ENCODE assay signal across 11 cellular contexts in genomic region chr4:102614801-102615200, GRCh38.
DNase-seq lines count a peak whose midpoint lies in the region; ATAC-seq, FAIRE-seq and TF ChIP-seq lines count a peak whose summit lies in the region.
"Had no signal": no experiment of that assay in that cellular context is flagged by ENCODE, and none has a peak within 500 bp of the region (broad histone marks: within the 10 kb centered on the region; RNA-seq: fewer than 3 reads in every experiment).

No MANE protein-coding gene starts in this region.

- peak; percentile 24 for DNase-seq in stimulated activated CD4-positive, alpha-beta T cell treated with anti-CD3 and anti-CD28 coated beads, Interleukin-15, amount 100 ng/mL, for 24 hours
- no peak for DNase-seq in stimulated activated CD4-positive, alpha-beta T cell treated with anti-CD3 and anti-CD28 coated beads, Interleukin-4, amount 100 ng/mL, for 4 hours
- DNase-seq in activated gamma-delta T cell (lab: John Stamatoyannopoulos, UW) (peak; percentile 15), left lung (no peak), upper lobe of right lung (no peak), uterus (no peak), frontal cortex (ENCODE audit: low spot score in 2 of 2) (no peak)
- DNase-seq: activated CD4-positive, alpha-beta T cell treated with anti-CD3 and anti-CD28 coated beads, Interleukin-2, amount 50 U/mL, for 4 hours; anterior cingulate cortex; NCI-H2227 treated with DMSO at 0.1 percent for 48 hours had no signal

- H3K36me3 ChIP-seq in left lung: peaks cover 0 to 77% of the 10 kb centered on the region in 2 donors
- peaks cover 75% of the 10 kb centered on the region for H3K36me3 ChIP-seq in upper lobe of right lung
- H3K36me3 ChIP-seq in uterus: no peaks in the 10 kb centered on the region

- TF ChIP-seq POLR2A in uterus (IDR thresholded peaks at IDR 0.05): no peak

- FAIRE-seq in frontal cortex (lab: Jason Lieb, UNC): no peak

- intact Hi-C loops in left lung (cut with DNase I) (no loop called here), upper lobe of right lung (cut with DNase I) (no loop called here), uterus (cut with DNase I; ENCODE audit: low total_unique reads) (no loop called here)

- H3K9me3 ChIP-seq in left lung (no peaks in the 10 kb centered on the region), upper lobe of right lung (no peaks in the 10 kb centered on the region), uterus (no peaks in the 10 kb centered on the region)

- H3K27ac ChIP-seq in left lung (peak overlapping the region; percentile 46 to 62), upper lobe of right lung (peak overlapping the region; percentile 24), uterus (no peak overlapping the region)

- H3K4me3 ChIP-seq in left lung: peak overlapping the region in 1 of 2 donors; percentile 1
- peak overlapping the region; percentile 2 for H3K4me3 ChIP-seq in upper lobe of right lung
- no peak overlapping the region for H3K4me3 ChIP-seq in uterus

- ATAC-seq in left lung (no peak), upper lobe of right lung (no peak), GM19452 (IDR thresholded peaks at IDR 0.05; ENCODE audit: unreplicated experiment) (no peak)

- no peak for TF ChIP-seq CTCF in left lung (IDR thresholded peaks at IDR 0.05)
- TF ChIP-seq CTCF in upper lobe of right lung (IDR thresholded peaks at IDR 0.05): no peak
- no peak for TF ChIP-seq CTCF in uterus (IDR thresholded peaks at IDR 0.05)

- H3K4me1 ChIP-seq in left lung (peaks cover 10 to 18% of the 10 kb centered on the region in 2 donors), upper lobe of right lung (peaks cover 15% of the 10 kb centered on the region), uterus (no peaks in the 10 kb centered on the region)

- H3K27me3 ChIP-seq in left lung (no peaks in the 10 kb centered on the region), upper lobe of right lung (no peaks in the 10 kb centered on the region), uterus (no peaks in the 10 kb centered on the region)

Comparison
In these comparisons a context has a peak if more than half of its experiments do, and no peak if none do; other contexts are left out.
1. DNase-seq: peak in stimulated activated CD4-positive, alpha-beta T cell treated with anti-CD3 and anti-CD28 coated beads, Interleukin-15, amount 100 ng/mL, for 24 hours (single experiment) and activated gamma-delta T cell (single experiment); none in stimulated activated CD4-positive, alpha-beta T cell treated with anti-CD3 and anti-CD28 coated beads, Interleukin-4, amount 100 ng/mL, for 4 hours (0 of 2), left lung (0 of 2), upper lobe of right lung (single experiment), uterus (0 of 2) and frontal cortex (0 of 2).
2. H3K27ac ChIP-seq: peak in left lung (2 of 2) and upper lobe of right lung (single experiment); none in uterus (0 of 2).